Comparison of ENCODE assay signal across 1 cellular context in the genomic region with DNA sequence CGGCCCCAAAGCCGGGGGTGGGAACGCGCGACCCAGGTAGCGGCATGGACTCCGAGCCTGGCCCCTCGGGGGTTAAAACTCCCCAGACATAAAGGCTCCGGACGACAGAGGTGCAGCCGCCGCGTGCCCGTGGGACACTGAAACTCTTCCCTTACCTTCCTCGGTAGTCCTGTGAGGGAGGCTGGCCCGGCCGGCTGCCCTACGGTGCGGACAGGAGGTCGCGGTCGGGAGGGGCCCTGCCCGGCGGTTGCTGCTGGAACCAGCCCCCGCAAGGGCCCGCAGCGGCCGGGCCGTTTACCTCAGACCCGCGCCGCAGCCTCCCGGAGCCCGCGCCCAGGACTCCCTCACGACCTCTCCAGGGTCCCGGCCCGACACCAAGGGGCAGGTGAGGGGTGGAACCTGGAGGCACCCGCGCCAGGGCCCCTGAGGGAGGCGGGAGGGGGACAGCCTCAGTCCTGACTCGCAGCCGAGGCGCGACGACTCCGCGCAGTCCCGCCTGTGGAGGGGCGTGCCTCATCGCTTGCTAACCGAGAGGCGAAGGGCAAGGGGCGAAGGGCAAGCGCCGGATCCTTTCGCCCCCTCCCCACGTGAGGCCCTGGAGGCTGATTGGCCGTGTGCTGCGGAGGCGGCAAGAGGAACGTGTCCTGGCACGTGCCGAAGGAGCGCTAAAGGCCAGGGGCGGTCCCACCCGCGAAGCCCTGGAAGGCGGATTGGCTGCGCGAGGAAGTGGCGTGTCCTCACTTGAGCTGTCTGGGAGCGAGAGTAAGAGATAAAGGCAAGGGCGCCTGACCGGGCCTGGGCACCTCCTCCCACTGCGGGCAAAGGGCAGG.
A peak's percentile ranks its signal among the peaks of the same experiment; 100 is the strongest.
TF ChIP-seq lines count a peak whose summit lies in the region.

Gene UPB1, plus strand, starts transcription at position 798 of the 830 bp plus-strand sequence. CDS start 72 bp downstream, outside the sequence.

TF ChIP-seq in liver, 16 proteins besides CTCF, POLR2A, EP300 and RAD21 (continued from another document):
- TF ChIP-seq, protein P1, sequence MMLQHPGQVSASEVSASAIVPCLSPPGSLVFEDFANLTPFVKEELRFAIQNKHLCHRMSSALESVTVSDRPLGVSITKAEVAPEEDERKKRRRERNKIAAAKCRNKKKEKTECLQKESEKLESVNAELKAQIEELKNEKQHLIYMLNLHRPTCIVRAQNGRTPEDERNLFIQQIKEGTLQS (IDR thresholded peaks at IDR 0.05) = peak; percentile 39
- TF ChIP-seq EGR1 (IDR thresholded peaks at IDR 0.05; ENCODE audit: low read depth in 2 of 2) (peak; percentile 97 to 99), HNF4A (conservative IDR thresholded peaks at IDR 0.05) (peak; percentile 88 to 90)
TF ChIP-seq in liver: peak in this region for 14.
